In the genomic region with DNA sequence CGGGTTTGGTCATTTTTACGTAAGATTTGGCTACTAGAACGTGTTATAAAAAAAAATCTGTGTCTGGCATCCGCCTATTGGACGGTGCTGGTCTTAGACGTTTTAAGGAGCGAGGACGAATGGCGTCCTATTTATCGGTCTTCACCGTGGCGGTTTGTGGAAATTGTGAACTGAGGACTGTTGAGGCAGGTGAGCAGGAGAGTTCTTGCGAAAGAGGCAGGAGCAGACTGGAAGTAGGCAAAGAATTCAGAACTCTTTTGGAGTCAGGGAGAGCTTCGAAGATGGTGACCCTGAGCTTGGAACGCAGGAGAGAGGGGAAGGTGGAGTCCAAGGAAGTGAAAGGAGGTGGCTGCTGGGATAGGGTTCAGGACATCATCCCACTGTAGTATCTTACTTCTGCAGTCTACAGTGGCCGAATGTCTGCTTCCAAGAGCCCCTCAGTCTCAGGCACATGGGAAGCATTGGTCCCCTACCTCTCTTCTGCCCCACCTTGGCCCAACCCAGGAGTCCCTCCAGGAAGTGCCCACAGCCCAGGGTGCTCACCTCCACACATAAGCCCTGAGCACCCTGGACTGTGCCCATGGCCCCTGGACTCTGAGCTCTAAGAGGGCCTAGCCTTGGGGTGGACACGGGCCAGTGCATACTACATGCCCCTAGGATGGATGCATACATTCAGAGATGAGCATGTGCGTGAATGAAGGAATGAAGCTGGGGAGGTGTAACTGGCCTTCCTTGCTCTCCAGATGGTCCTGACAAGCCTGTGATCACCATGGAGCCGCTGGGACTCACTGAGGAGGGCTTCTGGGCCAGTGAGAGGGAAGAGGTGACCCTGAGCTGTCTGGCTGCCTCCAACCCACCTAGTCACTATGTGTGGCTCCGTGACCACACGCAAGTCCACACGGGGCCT, we compare ENCODE assay signal across 22 cellular contexts. TPM values are rescaled to one million over a fixed set of nuclear protein-coding genes. Genes with fewer than 3 reads are reported as not detected.
DNase-seq lines count a peak whose midpoint lies in the region; ATAC-seq and TF ChIP-seq lines count a peak whose summit lies in the region.
"Had no signal": no experiment of that assay in that cellular context is flagged by ENCODE, and none has a peak within 500 bp of the region (broad histone marks: within the 10 kb centered on the region; RNA-seq: fewer than 3 reads in every experiment).

No MANE protein-coding gene starts in this region.

- TF ChIP-seq POLR2A in prostate gland (IDR thresholded peaks at IDR 0.05) = no peak

- peaks cover 22% of the 10 kb centered on the region for H3K4me1 Mint-ChIP-seq in brain
- peaks cover 39% of the 10 kb centered on the region for H3K4me1 Mint-ChIP-seq in nephron
- H3K4me1 Mint-ChIP-seq: CD8-positive, alpha-beta memory T cell had no signal

- H3K36me3 ChIP-seq in left ventricle myocardium inferior = no peaks in the 10 kb centered on the region
- H3K36me3 ChIP-seq in prostate gland = no peaks in the 10 kb centered on the region

- H3K4me3 Mint-ChIP-seq in brain (no peak overlapping the region), nephron (no peak overlapping the region)
- H3K4me3 Mint-ChIP-seq: CD8-positive, alpha-beta memory T cell had no signal

- WGBS in prostate gland = 91% methylated on average over 20 of the region's 22 CpGs

- H3K27ac Mint-ChIP-seq in brain = peak overlapping the region in 3 of 5 experiments; percentile 3 to 71 (median 7)
- H3K27ac Mint-ChIP-seq in nephron = peak overlapping the region in 2 of 3 experiments; percentile 39 to 60
- H3K27ac Mint-ChIP-seq: CD8-positive, alpha-beta memory T cell had no signal

- H3K4me1 ChIP-seq in left ventricle myocardium inferior (peaks cover 25% of the 10 kb centered on the region), prostate gland (replicated peaks) (peaks cover 18% of the 10 kb centered on the region)

- H3K9me3 Mint-ChIP-seq in brain (no peaks in the 10 kb centered on the region), nephron (no peaks in the 10 kb centered on the region)
- H3K9me3 Mint-ChIP-seq: CD8-positive, alpha-beta memory T cell had no signal

- ATAC-seq in left cardiac atrium = no peak
- ATAC-seq: K562 had no signal

- intact Hi-C loops in left ventricle myocardium inferior (cut with micrococcal nuclease) = no loop called here
- intact Hi-C loops in left cardiac atrium (cut with DNase I) = no loop called here
- intact Hi-C loops in posterior vena cava (cut with DNase I) = no loop called here
- intact Hi-C loops in prostate gland (cut with DNase I) = loop anchor here (5.0 to 10.0 kb wide), 2 partner anchors 65 to 113 kb away; a partner anchor contains a TSS

- TF ChIP-seq CTCF in left ventricle myocardium inferior (IDR thresholded peaks at IDR 0.05; ENCODE audit: borderline replicate concordance) (no peak), brain (conservative IDR thresholded peaks at IDR 0.05) (no peak), nephron (IDR thresholded peaks at IDR 0.05; ENCODE audit: unreplicated experiment in 3 of 3) (no peak), prostate gland (IDR thresholded peaks at IDR 0.05) (no peak)

- H3K27me3 Mint-ChIP-seq in brain (no peaks in the 10 kb centered on the region), nephron (ENCODE audit: low read depth) (peaks cover under 1% of the 10 kb centered on the region)

- H3K9me3 ChIP-seq in left ventricle myocardium inferior (replicated peaks) (no peaks in the 10 kb centered on the region), prostate gland (no peaks in the 10 kb centered on the region)
- H3K9me3 ChIP-seq: MG63 had no signal

- H3K36me3 Mint-ChIP-seq in brain = no peaks in the 10 kb centered on the region
- no peaks in the 10 kb centered on the region for H3K36me3 Mint-ChIP-seq in nephron (ENCODE audit: low read depth)
- H3K36me3 Mint-ChIP-seq: CD8-positive, alpha-beta memory T cell had no signal

- DNase-seq in left ventricle myocardium inferior (no peak), left cardiac atrium (no peak), posterior vena cava (ENCODE audit: low spot score) (peak; percentile 72), globus pallidus (ENCODE audit: low spot score) (no peak), prostate gland (ENCODE audit: low spot score) (no peak), NCI-H146 treated with DMSO at 0.1 percent for 48 hours (lab: John Stamatoyannopoulos, UW; ENCODE audit: unreplicated experiment) (no peak)
- DNase-seq: CD8-positive, alpha-beta memory T cell; GDM1; MG63; NCI-H1048; NCI-H1417 treated with DMSO at 0.1 percent for 48 hours; NCI-H187 treated with DMSO at 0.1 percent for 48 hours; NCI-H2107; NCI-H446 treated with DMSO at 0.1 percent for 48 hours; NCI-H526 treated with DMSO at 0.1 percent for 48 hours; OCI-M1 had no signal

- no peak overlapping the region for H3K4me3 ChIP-seq in left ventricle myocardium inferior
- no peak overlapping the region for H3K4me3 ChIP-seq in prostate gland
- H3K4me3 ChIP-seq: K562, MG63 had no signal

- H3K27me3 ChIP-seq in left ventricle myocardium inferior (ENCODE audit: low read depth) (peaks cover 25% of the 10 kb centered on the region), prostate gland (replicated peaks; ENCODE audit: insufficient read depth) (no peaks in the 10 kb centered on the region)
- H3K27me3 ChIP-seq: MG63 had no signal

- H3K27ac ChIP-seq in left ventricle myocardium inferior (replicated peaks) (peak overlapping the region; percentile 3), prostate gland (no peak overlapping the region)
- H3K27ac ChIP-seq: C4-2B had no signal

RNA-seq across cellular contexts. Expression of a gene that starts 3.7 kb away (rescaled TPM):
- total RNA-seq in left ventricle myocardium inferior (0.08 TPM), left cardiac atrium (under 1 TPM; 0.05 to 0.56 TPM), posterior vena cava (under 1 TPM in 1 of 2 donors, not detected in 1; 0.14 TPM), prostate gland (1 to 10 TPM in 1 of 2 donors, under 1 TPM in 1; 0.14 to 1.3 TPM)
- not detected for polyA plus RNA-seq in brain (ENCODE audit: insufficient read depth, low read depth, low replicate concordance)
- total RNA-seq: A172; CD8-positive, alpha-beta memory T cell; K562; LHCN-M2 had no signal
- polyA plus RNA-seq: CD8-positive, alpha-beta memory T cell; K562 had no signal

RNA-seq across cellular contexts. Expression of a gene that starts 45.2 kb away (rescaled TPM):
- total RNA-seq in left ventricle myocardium inferior (0.14 TPM), left cardiac atrium (under 1 TPM in 1 of 2 donors, not detected in 1; 0.21 TPM), posterior vena cava (not detected), prostate gland (1 to 10 TPM in 1 of 2 donors, not detected in 1; 9.5 TPM)
- polyA plus RNA-seq in brain (ENCODE audit: insufficient read depth, low read depth, low replicate concordance) = 17.7 TPM
- total RNA-seq: A172, K562, LHCN-M2 had no signal
- polyA plus RNA-seq: CD8-positive, alpha-beta memory T cell; K562 had no signal

RNA-seq across cellular contexts. Expression of a gene that starts 46.5 kb away (rescaled TPM):
- total RNA-seq in left ventricle myocardium inferior (7.7 TPM), left cardiac atrium (1 to 10 TPM; 6.9 to 8.2 TPM), posterior vena cava (1 to 10 TPM; 7.1 to 9.1 TPM), prostate gland (10 to 100 TPM in 1 of 2 donors, 1 to 10 TPM in 1; 8.3 to 11.8 TPM)
- polyA plus RNA-seq in brain (ENCODE audit: insufficient read depth, low read depth, low replicate concordance) = 11.7 TPM
